In genomic region chr5:71230839-71231505, GRCh38 we compare ENCODE assay signal across 7 cellular contexts.
A peak's percentile ranks its signal among the peaks of the same experiment; 100 is the strongest.
DNase-seq lines count a peak whose midpoint lies in the region; ATAC-seq and TF ChIP-seq lines count a peak whose summit lies in the region.
"Not testable (repeated sequence)": the region's sequence is repeated elsewhere in the genome, so short reads cannot be mapped to it uniquely, and the experiment has no call there.

No MANE protein-coding gene starts in this region.

- not testable (repeated sequence) for H3K4me3 Mint-ChIP-seq in activated CD4-positive, alpha-beta T cell treated with anti-CD3 and anti-CD28 coated beads for 36 hours; activated CD8-positive, alpha-beta memory T cell treated with anti-CD3 and anti-CD28 coated beads, Interleukin-2, amount 10 ng/mL, durations not matched to agents 7 days and 5 days; activated naive CD4-positive, alpha-beta T cell treated with anti-CD3 and anti-CD28 coated beads, Interleukin-2, amount 10 ng/mL, durations not matched to agents 7 days and 5 days; natural killer cell treated with Interleukin-12 subunit alpha and Interleukin-12 subunit beta and Interleukin-15 and Interleukin-18, amount 100 ng/mL, for 72 hours

- H3K27ac Mint-ChIP-seq in activated CD4-positive, alpha-beta T cell treated with anti-CD3 and anti-CD28 coated beads for 36 hours; activated CD8-positive, alpha-beta memory T cell treated with anti-CD3 and anti-CD28 coated beads, Interleukin-2, amount 10 ng/mL, durations not matched to agents 7 days and 5 days; activated naive CD4-positive, alpha-beta T cell treated with anti-CD3 and anti-CD28 coated beads, Interleukin-2, amount 10 ng/mL, durations not matched to agents 7 days and 5 days; natural killer cell treated with Interleukin-12 subunit alpha and Interleukin-12 subunit beta and Interleukin-15 and Interleukin-18, amount 100 ng/mL, for 72 hours: not testable (repeated sequence)

- H3K27me3 ChIP-seq in RWPE2 (ENCODE audit: insufficient read depth, poor library complexity, severe bottlenecking); thoracic aorta (replicated peaks; ENCODE audit: insufficient read depth): not testable (repeated sequence)

- H3K36me3 Mint-ChIP-seq in activated CD4-positive, alpha-beta T cell treated with anti-CD3 and anti-CD28 coated beads for 36 hours (ENCODE audit: low read depth); activated CD8-positive, alpha-beta memory T cell treated with anti-CD3 and anti-CD28 coated beads, Interleukin-2, amount 10 ng/mL, durations not matched to agents 7 days and 5 days; activated naive CD4-positive, alpha-beta T cell treated with anti-CD3 and anti-CD28 coated beads, Interleukin-2, amount 10 ng/mL, durations not matched to agents 7 days and 5 days; natural killer cell treated with Interleukin-12 subunit alpha and Interleukin-12 subunit beta and Interleukin-15 and Interleukin-18, amount 100 ng/mL, for 72 hours: not testable (repeated sequence)

- H3K36me3 ChIP-seq in RWPE2 (ENCODE audit: low read depth); thoracic aorta: not testable (repeated sequence)

- H3K9me3 Mint-ChIP-seq in activated CD4-positive, alpha-beta T cell treated with anti-CD3 and anti-CD28 coated beads for 36 hours (ENCODE audit: low read depth); activated CD8-positive, alpha-beta memory T cell treated with anti-CD3 and anti-CD28 coated beads, Interleukin-2, amount 10 ng/mL, durations not matched to agents 7 days and 5 days (ENCODE audit: low read depth); activated naive CD4-positive, alpha-beta T cell treated with anti-CD3 and anti-CD28 coated beads, Interleukin-2, amount 10 ng/mL, durations not matched to agents 7 days and 5 days; natural killer cell treated with Interleukin-12 subunit alpha and Interleukin-12 subunit beta and Interleukin-15 and Interleukin-18, amount 100 ng/mL, for 72 hours: not testable (repeated sequence)

- not testable (repeated sequence) for H3K4me1 Mint-ChIP-seq in activated CD4-positive, alpha-beta T cell treated with anti-CD3 and anti-CD28 coated beads for 36 hours; activated CD8-positive, alpha-beta memory T cell treated with anti-CD3 and anti-CD28 coated beads, Interleukin-2, amount 10 ng/mL, durations not matched to agents 7 days and 5 days; activated naive CD4-positive, alpha-beta T cell treated with anti-CD3 and anti-CD28 coated beads, Interleukin-2, amount 10 ng/mL, durations not matched to agents 7 days and 5 days; natural killer cell treated with Interleukin-12 subunit alpha and Interleukin-12 subunit beta and Interleukin-15 and Interleukin-18, amount 100 ng/mL, for 72 hours (ENCODE audit: low read depth in 2 of 2)

- not testable (repeated sequence) for TF ChIP-seq CTCF in RWPE2 (IDR thresholded peaks at IDR 0.05; ENCODE audit: poor library complexity, severe bottlenecking); thoracic aorta (IDR thresholded peaks at IDR 0.05)

- H3K27ac ChIP-seq in RWPE2 (ENCODE audit: poor library complexity, severe bottlenecking); thoracic aorta: not testable (repeated sequence)

- ATAC-seq in RWPE2 (ENCODE audit: low read depth); activated CD4-positive, alpha-beta T cell treated with anti-CD3 and anti-CD28 coated beads for 36 hours; activated CD8-positive, alpha-beta memory T cell treated with anti-CD3 and anti-CD28 coated beads, Interleukin-2, amount 10 ng/mL, durations not matched to agents 7 days and 5 days; natural killer cell treated with Interleukin-12 subunit alpha and Interleukin-12 subunit beta and Interleukin-15 and Interleukin-18, amount 100 ng/mL, for 72 hours; thoracic aorta (ENCODE audit: insufficient number of reproducible peaks, low FRiP score, low read depth): not testable (repeated sequence)

- DNase-seq in RWPE2 (ENCODE audit: low spot score) (peak; percentile 14), cardiac septum (ENCODE audit: low spot score) (peak; percentile 75), thoracic aorta (ENCODE audit: low spot score) (peak; percentile 0)
- DNase-seq in activated CD4-positive, alpha-beta T cell treated with anti-CD3 and anti-CD28 coated beads for 36 hours: peak; percentile 3
- DNase-seq in activated CD8-positive, alpha-beta memory T cell treated with anti-CD3 and anti-CD28 coated beads, Interleukin-2, amount 10 ng/mL, durations not matched to agents 7 days and 5 days: peak; percentile 38
- DNase-seq in activated naive CD4-positive, alpha-beta T cell treated with anti-CD3 and anti-CD28 coated beads, Interleukin-2, amount 10 ng/mL, durations not matched to agents 7 days and 5 days: peak; percentile 17
- DNase-seq in natural killer cell treated with Interleukin-12 subunit alpha and Interleukin-12 subunit beta and Interleukin-15 and Interleukin-18, amount 100 ng/mL, for 72 hours (ENCODE audit: low spot score): peak; percentile 46

- not testable (repeated sequence) for H3K9me3 ChIP-seq in RWPE2 (ENCODE audit: severe bottlenecking); thoracic aorta

- POLR2A ChIA-PET in activated CD4-positive, alpha-beta T cell treated with anti-CD3 and anti-CD28 coated beads for 36 hours (lab: Charles Lee): not testable (repeated sequence)

- not testable (repeated sequence) for H3K27me3 Mint-ChIP-seq in activated CD4-positive, alpha-beta T cell treated with anti-CD3 and anti-CD28 coated beads for 36 hours; activated CD8-positive, alpha-beta memory T cell treated with anti-CD3 and anti-CD28 coated beads, Interleukin-2, amount 10 ng/mL, durations not matched to agents 7 days and 5 days; activated naive CD4-positive, alpha-beta T cell treated with anti-CD3 and anti-CD28 coated beads, Interleukin-2, amount 10 ng/mL, durations not matched to agents 7 days and 5 days; natural killer cell treated with Interleukin-12 subunit alpha and Interleukin-12 subunit beta and Interleukin-15 and Interleukin-18, amount 100 ng/mL, for 72 hours

- H3K4me3 ChIP-seq in RWPE2 (ENCODE audit: severe bottlenecking); thoracic aorta: not testable (repeated sequence)

- not testable (repeated sequence) for H3K4me1 ChIP-seq in RWPE2 (ENCODE audit: insufficient read depth, poor library complexity, severe bottlenecking); thoracic aorta (ENCODE audit: control insufficient read depth in 1 of 2, low read depth in 2 of 2)

- intact Hi-C loops in activated CD4-positive, alpha-beta T cell treated with anti-CD3 and anti-CD28 coated beads for 36 hours (cut with DNase I, micrococcal nuclease); cardiac septum (cut with DNase I): not testable (repeated sequence)

- CTCF ChIA-PET in activated CD4-positive, alpha-beta T cell treated with anti-CD3 and anti-CD28 coated beads for 36 hours (lab: Charles Lee); activated CD8-positive, alpha-beta memory T cell treated with anti-CD3 and anti-CD28 coated beads, Interleukin-2, amount 10 ng/mL, durations not matched to agents 7 days and 5 days (lab: Charles Lee); activated naive CD4-positive, alpha-beta T cell treated with anti-CD3 and anti-CD28 coated beads, Interleukin-2, amount 10 ng/mL, durations not matched to agents 7 days and 5 days (lab: Charles Lee): not testable (repeated sequence)

Comparison
In these comparisons a context has a peak if more than half of its experiments do, and no peak if none do; other contexts are left out.
1. DNase-seq: peak in every context shown above with its lines; median percentile 75 in cardiac septum; 46 in natural killer cell treated with Interleukin-12 subunit alpha and Interleukin-12 subunit beta and Interleukin-15 and Interleukin-18, amount 100 ng/mL, for 72 hours; 38 in activated CD8-positive, alpha-beta memory T cell treated with anti-CD3 and anti-CD28 coated beads, Interleukin-2, amount 10 ng/mL, durations not matched to agents 7 days and 5 days; 17 in activated naive CD4-positive, alpha-beta T cell treated with anti-CD3 and anti-CD28 coated beads, Interleukin-2, amount 10 ng/mL, durations not matched to agents 7 days and 5 days; 14 in RWPE2; 3 in activated CD4-positive, alpha-beta T cell treated with anti-CD3 and anti-CD28 coated beads for 36 hours; 0 in thoracic aorta.